ENCODE assay signal across 9 cellular contexts in genomic region chr12:12606793-12607589, GRCh38. TPM values are rescaled to one million over a fixed set of nuclear protein-coding genes. Genes with fewer than 3 reads are reported as not detected.
DNase-seq lines count a peak whose midpoint lies in the region; ATAC-seq and TF ChIP-seq lines count a peak whose summit lies in the region.
"Had no signal": no experiment of that assay in that cellular context is flagged by ENCODE, and none has a peak within 500 bp of the region (broad histone marks: within the 10 kb centered on the region; RNA-seq: fewer than 3 reads in every experiment).

No MANE protein-coding gene starts in this region.

- H3K9me3 ChIP-seq in esophagus squamous epithelium (no peaks in the 10 kb centered on the region), ovary (no peaks in the 10 kb centered on the region)

- H3K4me1 ChIP-seq in esophagus squamous epithelium (peaks cover 3 to 61% (median 11%) of the 10 kb centered on the region in 3 donors), ovary (ENCODE audit: insufficient read depth) (peaks cover 4% of the 10 kb centered on the region)

- no peak for TF ChIP-seq EP300 in ovary (IDR thresholded peaks at IDR 0.05)

- H3K27ac ChIP-seq in esophagus squamous epithelium, result peak overlapping the region; percentile 41 to 90 (median 86)
- no peak overlapping the region for H3K27ac ChIP-seq in ovary

- TF ChIP-seq CTCF in esophagus squamous epithelium (IDR thresholded peaks at IDR 0.05), result no peak
- TF ChIP-seq CTCF in ovary (IDR thresholded peaks at IDR 0.05), result no peak

- DNase-seq in AG08396 (ENCODE audit: low spot score), result peak; percentile 21
- DNase-seq in MV-4-11 (lab: John Stamatoyannopoulos, UW), result peak; percentile 76
- no peak for DNase-seq in esophagus squamous epithelium (lab: John Stamatoyannopoulos, UW)
- DNase-seq in NCI-H748 (lab: John Stamatoyannopoulos, UW; ENCODE audit: unreplicated experiment), result no peak
- no peak for DNase-seq in activated CD8-positive, alpha-beta memory T cell treated with anti-CD3 and anti-CD28 coated beads, Interleukin-2, amount 50 U/mL, for 48 hours
- no peak for DNase-seq in ovary

- no peak overlapping the region for H3K4me3 ChIP-seq in esophagus squamous epithelium
- no peak overlapping the region for H3K4me3 ChIP-seq in ovary
- H3K4me3 ChIP-seq: lung had no signal

- TF ChIP-seq POLR2A in esophagus squamous epithelium (IDR thresholded peaks at IDR 0.05), result no peak
- TF ChIP-seq POLR2A in ovary (IDR thresholded peaks at IDR 0.05), result no peak

- no peaks in the 10 kb centered on the region for H3K36me3 ChIP-seq in esophagus squamous epithelium
- H3K36me3 ChIP-seq in ovary, result no peaks in the 10 kb centered on the region

- 22 to 42% methylated on average over 7 of the region's 7 CpGs for WGBS in esophagus squamous epithelium, 2 donors
- WGBS in ovary, 3 donors, result 32 to 33% (median 32%) methylated on average over 7 of the region's 7 CpGs

- peak; percentile 58 for ATAC-seq in GM19395 (IDR thresholded peaks at IDR 0.05; ENCODE audit: unreplicated experiment)
- ATAC-seq in HG03469 (IDR thresholded peaks at IDR 0.05; ENCODE audit: unreplicated experiment), result no peak

- intact Hi-C loops in esophagus squamous epithelium (cut with DNase I) (no loop called here), ovary (cut with DNase I) (no loop called here)

- no peaks in the 10 kb centered on the region for H3K27me3 ChIP-seq in esophagus squamous epithelium
- no peaks in the 10 kb centered on the region for H3K27me3 ChIP-seq in ovary

RNA-seq across cellular contexts. Expression of gene CREBL2, which starts 4.7 kb away (rescaled TPM):
- total RNA-seq in esophagus squamous epithelium (10 to 100 TPM in 3 of 4 donors, 1 to 10 TPM in 1; 9.4 to 30.7 (median 17.3) TPM), ovary (10 to 100 TPM; 23.7 to 46.6 (median 38.2) TPM)
- 10 to 100 TPM; 34.7 to 58.9 TPM for polyA plus RNA-seq in ovary

RNA-seq across cellular contexts. Expression of gene DUSP16, which starts 44.3 kb away (rescaled TPM):
- total RNA-seq in esophagus squamous epithelium (10 to 100 TPM; 15.6 to 27.9 (median 16.5) TPM), ovary (10 to 100 TPM; 17.8 to 35.5 (median 27.3) TPM)
- 10 to 100 TPM; 12.5 to 54.0 TPM for polyA plus RNA-seq in ovary

Comparison
In these comparisons a context has a peak if more than half of its experiments do, and no peak if none do; other contexts are left out.
1. DNase-seq: peak in AG08396 (single experiment) and MV-4-11 (single experiment); none in esophagus squamous epithelium (single experiment), NCI-H748 (single experiment), activated CD8-positive, alpha-beta memory T cell treated with anti-CD3 and anti-CD28 coated beads, Interleukin-2, amount 50 U/mL, for 48 hours (single experiment) and ovary (0 of 5).
2. H3K27ac ChIP-seq: peak in esophagus squamous epithelium (4 of 4); none in ovary (0 of 2).